15 cellular contexts compared by ENCODE assay signal in the genomic region with DNA sequence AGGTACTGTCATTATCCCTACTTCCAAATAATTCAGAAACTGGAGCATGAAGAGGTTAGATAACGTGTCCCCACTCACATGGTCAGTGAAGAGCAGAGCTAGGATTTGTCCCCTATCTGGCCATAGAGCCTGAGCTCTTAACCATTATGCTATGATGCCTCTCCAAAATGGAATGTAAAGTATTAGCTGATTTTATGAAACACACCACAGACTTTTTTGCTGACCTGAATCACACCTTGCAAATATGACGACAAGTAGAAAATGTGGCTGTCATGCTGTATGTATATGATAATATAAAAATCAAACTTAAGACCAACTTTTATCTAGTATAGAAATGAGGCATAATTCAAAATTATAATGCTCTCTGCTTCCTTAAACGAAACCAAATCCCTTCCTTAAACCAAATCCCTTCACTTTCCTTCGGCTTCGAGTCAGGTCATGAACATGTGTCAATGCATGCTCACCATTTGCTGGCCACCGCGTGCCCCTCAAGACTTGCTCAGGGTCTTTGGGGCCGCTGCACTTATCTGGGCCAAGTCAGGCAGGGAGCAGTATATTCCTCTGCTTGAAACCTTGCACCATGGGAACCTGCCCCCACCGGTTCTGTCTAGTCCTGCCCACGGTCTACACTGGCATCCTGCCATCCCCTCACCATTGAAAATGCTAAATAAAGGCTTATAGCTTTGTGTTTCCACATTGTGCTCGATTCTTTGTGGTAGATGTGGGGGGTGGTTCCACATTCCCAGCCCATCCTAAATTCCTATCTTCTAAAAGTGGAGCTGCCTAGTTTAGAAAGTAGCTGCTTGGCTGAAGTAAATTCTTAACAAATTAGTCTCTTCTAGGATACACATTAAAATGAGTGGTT. TPM values are rescaled to one million over a fixed set of nuclear protein-coding genes. Genes with fewer than 3 reads are reported as not detected.
A peak's percentile ranks its signal among the peaks of the same experiment; 100 is the strongest.
DNase-seq lines count a peak whose midpoint lies in the region; ATAC-seq, FAIRE-seq and TF ChIP-seq lines count a peak whose summit lies in the region.
"Had no signal": no experiment of that assay in that cellular context is flagged by ENCODE, and none has a peak within 500 bp of the region (broad histone marks: within the 10 kb centered on the region; RNA-seq: fewer than 3 reads in every experiment).

No MANE protein-coding gene starts in this region.

- H3K9me3 Mint-ChIP-seq in astrocyte (ENCODE audit: unreplicated experiment) (no peaks in the 10 kb centered on the region), nephron (no peaks in the 10 kb centered on the region)
- H3K9me3 Mint-ChIP-seq: activated T-cell treated with anti-CD3 and anti-CD28 coated beads, Interleukin-2, amount 50 U/mL, for 4 hours; endodermal cell had no signal

- no peak overlapping the region; the same call in 1 of the 2 replicates for H3K23ac ChIP-seq in IMR-90 (ENCODE audit: low read depth, low read length)

- no peak overlapping the region for H2AFZ ChIP-seq in IMR-90 (replicated peaks; ENCODE audit: low read length, poor library complexity)
- H2AFZ ChIP-seq in astrocyte (ENCODE audit: low read depth, low read length): no peak overlapping the region

- no peak overlapping the region for H2BK15ac ChIP-seq in IMR-90 (ENCODE audit: low read depth, low read length)

- no peaks in the 10 kb centered on the region; the same call in 1 of the 2 replicates for H4K20me1 ChIP-seq in IMR-90 (ENCODE audit: insufficient read depth, low read length)
- H4K20me1 ChIP-seq in astrocyte (ENCODE audit: insufficient read depth, low read length): peaks cover 8% of the 10 kb centered on the region

- POLR2A ChIA-PET in IMR-90 (lab: Charles Lee; ENCODE audit: unreplicated experiment): no interaction called here

- H2BK120ac ChIP-seq in IMR-90 (ENCODE audit: low read depth, low read length): no peak overlapping the region

- H3K36me3 Mint-ChIP-seq in astrocyte (ENCODE audit: low read depth, unreplicated experiment) (no peaks in the 10 kb centered on the region), nephron (ENCODE audit: low read depth) (no peaks in the 10 kb centered on the region)

- no peak overlapping the region for H4K91ac ChIP-seq in IMR-90 (ENCODE audit: insufficient read depth, low read depth, low read length)

- ATAC-seq in IMR-90 (ENCODE audit: low read depth) (no peak), HG03108 (IDR thresholded peaks at IDR 0.05; ENCODE audit: unreplicated experiment) (no peak), GM18907 (IDR thresholded peaks at IDR 0.05; ENCODE audit: unreplicated experiment) (no peak)
- ATAC-seq: activated T-cell treated with anti-CD3 and anti-CD28 coated beads, Interleukin-2, amount 50 U/mL, for 4 hours had no signal

- no peak overlapping the region for H3K18ac ChIP-seq in IMR-90 (ENCODE audit: low read depth, low read length)

- H2AK9ac ChIP-seq in IMR-90 (replicated peaks; ENCODE audit: low read depth, low read length, poor library complexity): no peak overlapping the region

- dilution Hi-C loops in IMR-90 (cut with HindIII; ENCODE audit: low sequenced_read_pairs, unreplicated experiment): no loop called here

- no peaks in the 10 kb centered on the region for H3K79me2 ChIP-seq in astrocyte (ENCODE audit: insufficient read depth, low read length)

- H3K79me1 ChIP-seq in IMR-90 (ENCODE audit: low read depth in 1 of 2, low read length in 2 of 2): no peaks in the 10 kb centered on the region

- no peak overlapping the region for H3K14ac ChIP-seq in IMR-90 (replicated peaks; ENCODE audit: low read depth, low read length)

- H3K9me3 ChIP-seq in IMR-90 (ENCODE audit: control insufficient read depth, insufficient read depth, low read length): no peaks in the 10 kb centered on the region
- H3K9me3 ChIP-seq in astrocyte (ENCODE audit: insufficient read depth, low read depth, low read length): no peaks in the 10 kb centered on the region
- H3K9me3 ChIP-seq: ascending aorta, right atrium auricular region, testis had no signal

- H3K27me3 ChIP-seq in IMR-90 (ENCODE audit: control insufficient read depth, insufficient read depth, low read length): no peaks in the 10 kb centered on the region
- H3K27me3 ChIP-seq in astrocyte (ENCODE audit: insufficient read depth, low read length): peaks cover 7% of the 10 kb centered on the region
- H3K27me3 ChIP-seq: ascending aorta, right atrium auricular region, testis had no signal

- H3K27ac Mint-ChIP-seq in astrocyte (ENCODE audit: unreplicated experiment) (peak overlapping the region; percentile 91), nephron (peak overlapping the region; percentile 38 to 89 (median 44))
- H3K27ac Mint-ChIP-seq: endodermal cell had no signal

- H2BK20ac ChIP-seq in IMR-90 (ENCODE audit: low read depth, low read length): no peak overlapping the region

- no peaks in the 10 kb centered on the region for H3K36me3 ChIP-seq in IMR-90 (ENCODE audit: control insufficient read depth, insufficient read depth, low read length)
- no peaks in the 10 kb centered on the region for H3K36me3 ChIP-seq in astrocyte (ENCODE audit: insufficient read depth, low read length)
- H3K36me3 ChIP-seq: ascending aorta, right atrium auricular region had no signal

- H3K4me3 ChIP-seq in IMR-90 (ENCODE audit: insufficient read depth, low read depth, low read length) (no peak overlapping the region), astrocyte (ENCODE audit: insufficient read depth, low read depth, low read length) (no peak overlapping the region)
- H3K4me3 ChIP-seq: testis had no signal

- H4K8ac ChIP-seq in IMR-90 (ENCODE audit: low read depth in 2 of 2, low read length in 2 of 2): no peak overlapping the region

- H3K27ac ChIP-seq in IMR-90 (ENCODE audit: insufficient read depth, low read length) (no peak overlapping the region), astrocyte (ENCODE audit: low read depth, low read length) (peak overlapping the region; percentile 49)
- H3K27ac ChIP-seq: 22Rv1, ascending aorta, right atrium auricular region, testis had no signal

- TF ChIP-seq CTCF in IMR-90 (conservative IDR thresholded peaks at IDR 0.05; ENCODE audit: low read depth, low read length) (no peak), astrocyte (IDR thresholded peaks at IDR 0.05; ENCODE audit: insufficient read depth, low read depth, low read length) (no peak), nephron (IDR thresholded peaks at IDR 0.05; ENCODE audit: unreplicated experiment in 3 of 3) (no peak)

- 0 out of 2 replicates have a peak overlapping the region, but pooled peaks have one; percentile 14 for H2AK5ac ChIP-seq in IMR-90 (ENCODE audit: low read depth, low read length)

- H2BK5ac ChIP-seq in IMR-90 (ENCODE audit: low read depth, low read length, poor library complexity, severe bottlenecking): no peak overlapping the region

- H3K9ac ChIP-seq in IMR-90 (ENCODE audit: low read depth, low read length) (no peak overlapping the region), astrocyte (ENCODE audit: low read length) (no peak overlapping the region)

- H3K56ac ChIP-seq in IMR-90 (ENCODE audit: extremely low read depth, insufficient read depth, low read length): no peak overlapping the region

- BruUV-seq in IMR-90 (replicated peaks; lab: Mats Ljungman, UMichigan): no TSS peak

- WGBS in IMR-90 (ENCODE audit: extremely low coverage in 2 of 2, insufficient read length in 1 of 2), 2 experiments: 78 to 100% methylated on average over 1 to 5 of the region's 11 CpGs

- CTCF ChIA-PET in IMR-90 (lab: Yijun Ruan, JAX): no interaction called here

- no peak overlapping the region for H3K4ac ChIP-seq in IMR-90 (ENCODE audit: low read depth, low read length)

- H3K4me3 Mint-ChIP-seq in astrocyte (ENCODE audit: unreplicated experiment): peak overlapping the region; percentile 81
- H3K4me3 Mint-ChIP-seq in nephron: peak overlapping the region; percentile 67 to 87 (median 82)

- no peak for FAIRE-seq in astrocyte (lab: Jason Lieb, UNC)
- FAIRE-seq: GM18507 had no signal

- intact Hi-C loops in IMR-90 (cut with micrococcal nuclease): loop anchor here (5.0 kb wide), 1 partner anchor 84 kb away; no protein-coding TSS in a partner anchor

- TF ChIP-seq POLR2A in IMR-90 (IDR thresholded peaks at IDR 0.05; ENCODE audit: low read depth, low read length): no peak

- peaks cover 27% of the 10 kb centered on the region for H3K4me1 Mint-ChIP-seq in astrocyte (ENCODE audit: low read depth, unreplicated experiment)
- peaks cover 46% of the 10 kb centered on the region for H3K4me1 Mint-ChIP-seq in nephron

- no peak for TF ChIP-seq RAD21 in IMR-90 (IDR thresholded peaks at IDR 0.05; ENCODE audit: low read length)

- H4K5ac ChIP-seq in IMR-90 (ENCODE audit: low read depth, low read length): no peak overlapping the region

- H3K27me3 Mint-ChIP-seq in astrocyte (ENCODE audit: low read depth, unreplicated experiment): no peaks in the 10 kb centered on the region
- peaks cover 9% of the 10 kb centered on the region for H3K27me3 Mint-ChIP-seq in nephron (ENCODE audit: low read depth)

- H3K4me2 ChIP-seq in IMR-90 (ENCODE audit: low read depth, low read length): peak overlapping the region; percentile 95; the same call in 1 of the 2 replicates
- H3K4me2 ChIP-seq in astrocyte (ENCODE audit: low read length): peak overlapping the region; percentile 100

- peaks cover 8% of the 10 kb centered on the region; the same call in 1 of the 2 replicates for H3K9me1 ChIP-seq in IMR-90 (ENCODE audit: insufficient read depth, low read length)

- H3K4me1 ChIP-seq in IMR-90 (ENCODE audit: control insufficient read depth, insufficient read depth, low read length) (peaks cover 14% of the 10 kb centered on the region), astrocyte (ENCODE audit: insufficient read depth, low read length) (peaks cover 23% of the 10 kb centered on the region)

- DNase-seq in DMS 273 (lab: John Stamatoyannopoulos, UW; ENCODE audit: unreplicated experiment): peak; percentile 48
- no peak for DNase-seq in DMS 273 treated with DMSO at 0.1 percent for 48 hours (lab: John Stamatoyannopoulos, UW)
- DNase-seq in IMR-90: no peak
- peak; percentile 72 for DNase-seq in astrocyte (ENCODE audit: low read depth)
- no peak for DNase-seq in stimulated activated CD4-positive, alpha-beta T cell treated with anti-CD3 and anti-CD28 coated beads, Interleukin-12 subunit alpha, Interleukin-12 subunit beta, amount 100 ng/mL, for 4 hours
- DNase-seq: activated T-cell treated with anti-CD3 and anti-CD28 coated beads, Interleukin-2, amount 50 U/mL, for 4 hours; endodermal cell; testis had no signal

- in situ Hi-C loops in IMR-90 (cut with MboI; ENCODE audit: low sequenced_read_pairs): no loop called here

TF ChIP-seq in IMR-90, 13 proteins besides CTCF, POLR2A, EP300 and RAD21 (continues in another document):
- TF ChIP-seq MXI1 (IDR thresholded peaks at IDR 0.05; ENCODE audit: borderline replicate concordance, low read depth, low read length) (no peak), NFE2L2 (IDR thresholded peaks at IDR 0.05; ENCODE audit: low read depth, low read length) (no peak)

RNA-seq across cellular contexts. Expression of gene TMCC2, which starts 1.6 kb away (rescaled TPM):
- total RNA-seq in IMR-90 (2012; rRNA removed): 2.0 and 2.2 TPM in 2 replicates
- 4.2 and 4.6 TPM in 2 replicates for polyA plus RNA-seq in IMR-90 (2012; rRNA removed)
- polyA plus RNA-seq in IMR-90 (2012; cell fraction: cytosol; rRNA removed): 4.5 and 5.0 TPM in 2 replicates
- polyA plus RNA-seq in IMR-90 (2012; cell fraction: nucleus; rRNA removed; ENCODE audit: low replicate concordance): 4.4 and 7.7 TPM in 2 replicates
- total RNA-seq in astrocyte: 10.6 and 10.8 TPM in 2 replicates

RNA-seq across cellular contexts. Expression of gene DSTYK, which starts 14.6 kb away (rescaled TPM):
- total RNA-seq in IMR-90 (2012; rRNA removed) (18.3 and 19.2 TPM in 2 replicates), astrocyte (15.2 and 15.4 TPM in 2 replicates)
- polyA plus RNA-seq in IMR-90 (2012; rRNA removed): 7.2 and 8.0 TPM in 2 replicates
- 2.9 and 3.2 TPM in 2 replicates for polyA plus RNA-seq in IMR-90 (2012; cell fraction: cytosol; rRNA removed)
- 1.8 and 5.1 TPM in 2 replicates for polyA plus RNA-seq in IMR-90 (2012; cell fraction: nucleus; rRNA removed; ENCODE audit: low replicate concordance)

Comparison
In these comparisons a context has a peak if more than half of its experiments do, and no peak if none do; other contexts are left out.
1. DNase-seq: peak in DMS 273 (single experiment) and astrocyte (single experiment); none in DMS 273 treated with DMSO at 0.1 percent for 48 hours (single experiment), IMR-90 (single experiment) and stimulated activated CD4-positive, alpha-beta T cell treated with anti-CD3 and anti-CD28 coated beads, Interleukin-12 subunit alpha, Interleukin-12 subunit beta, amount 100 ng/mL, for 4 hours (single experiment).